ENCODE assay signal across 21 cellular contexts in genomic region chr1:212864201-212864600, GRCh38. TPM values are rescaled to one million over a fixed set of nuclear protein-coding genes. Genes with fewer than 3 reads are reported as not detected.
A peak's percentile ranks its signal among the peaks of the same experiment; 100 is the strongest.
DNase-seq lines count a peak whose midpoint lies in the region; ATAC-seq, FAIRE-seq and TF ChIP-seq lines count a peak whose summit lies in the region.
"Had no signal": no experiment of that assay in that cellular context is flagged by ENCODE, and none has a peak within 500 bp of the region (broad histone marks: within the 10 kb centered on the region; RNA-seq: fewer than 3 reads in every experiment).

No MANE protein-coding gene starts in this region.

- peaks cover 75% of the 10 kb centered on the region for H3K36me3 ChIP-seq in GM23338 (ENCODE audit: insufficient read depth)

- no peak for TF ChIP-seq CTCF in GM23338 (conservative IDR thresholded peaks at IDR 0.05; ENCODE audit: low read depth in 2 of 2)
- no peak for TF ChIP-seq CTCF in brain (conservative IDR thresholded peaks at IDR 0.05)

- H3K4me3 ChIP-seq in GM23338, result peak overlapping the region; percentile 86
- H3K4me3 ChIP-seq: A549, SJSA1 had no signal

- no peaks in the 10 kb centered on the region for H3K9me2 ChIP-seq in GM23338 (ENCODE audit: insufficient read depth)

- H3K79me2 ChIP-seq in GM23338 (replicated peaks; ENCODE audit: insufficient read depth), result peaks cover 100% of the 10 kb centered on the region

- DNase-seq in Ammon's horn (ENCODE audit: low spot score) (peak; percentile 23), GM23338 (ENCODE audit: low spot score) (no peak), midbrain (lab: John Stamatoyannopoulos, UW) (peak; percentile 9), H54 (ENCODE audit: insufficient read length, low spot score) (no peak)
- DNase-seq: DMS79, MM.1S, NCI-H1417, NCI-H2081, NCI-H226, NCI-H526, OCI-M1, SW 1271 had no signal

- no peak for TF ChIP-seq POLR2A in H54 (IDR thresholded peaks at IDR 0.05; ENCODE audit: low read depth, low read length)

- H4K20me1 ChIP-seq in GM23338 (replicated peaks; ENCODE audit: insufficient read depth), result peaks cover 70% of the 10 kb centered on the region

- H3K4me3 Mint-ChIP-seq in GM23338 (peak overlapping the region; percentile 28; the same call in 2 of the 3 replicates), brain (peak overlapping the region in 4 of 5 experiments; percentile 25 to 61 (median 53))
- H3K4me3 Mint-ChIP-seq: CD14-positive monocyte had no signal

- peak overlapping the region; percentile 92 for H3K4me2 ChIP-seq in GM23338

- no peaks in the 10 kb centered on the region for H3K27me3 ChIP-seq in GM23338 (ENCODE audit: insufficient read depth)
- H3K27me3 ChIP-seq: SJSA1 had no signal

- peaks cover 15% of the 10 kb centered on the region for H3K4me1 Mint-ChIP-seq in GM23338
- H3K4me1 Mint-ChIP-seq in brain, result peaks cover 10% of the 10 kb centered on the region

- H3K9me3 Mint-ChIP-seq in GM23338 (no peaks in the 10 kb centered on the region; the same call in 2 of the 3 replicates), brain (peaks cover 0 to 4% (median 0%) of the 10 kb centered on the region in 5 experiments)
- H3K9me3 Mint-ChIP-seq: CD14-positive monocyte had no signal

- peak overlapping the region; percentile 57; the same call in 1 of the 2 replicates for H3K27ac ChIP-seq in GM23338 (ENCODE audit: low read depth)
- H3K27ac ChIP-seq: A549, HL-60, RWPE1, SJSA1 had no signal

- peaks cover 27% of the 10 kb centered on the region; the same call in 1 of the 2 replicates for H3F3A ChIP-seq in GM23338 (replicated peaks; ENCODE audit: low read depth)

- H3K27ac Mint-ChIP-seq in GM23338 (no peak overlapping the region), brain (peak overlapping the region in 2 of 5 experiments; percentile 25 to 42)

- no peak for FAIRE-seq in H54 (lab: Jason Lieb, UNC)
- FAIRE-seq: A549 had no signal

- no peak overlapping the region for H2AFZ ChIP-seq in GM23338

- ATAC-seq in GM23338 (no peak), GM19452 (IDR thresholded peaks at IDR 0.05; ENCODE audit: unreplicated experiment) (no peak), HG03135 (IDR thresholded peaks at IDR 0.05; ENCODE audit: unreplicated experiment) (no peak), HG02763 (IDR thresholded peaks at IDR 0.05; ENCODE audit: unreplicated experiment) (no peak)
- ATAC-seq: A549 had no signal

- peaks cover 33% of the 10 kb centered on the region for H3K4me1 ChIP-seq in GM23338 (ENCODE audit: insufficient read depth)

- H3K27me3 Mint-ChIP-seq in GM23338 (ENCODE audit: insufficient read depth, low read depth, poor library complexity) (peaks cover 4% of the 10 kb centered on the region), brain (peaks cover under 1% of the 10 kb centered on the region)

- H3K36me3 Mint-ChIP-seq in GM23338 (ENCODE audit: low read depth) (peaks cover 42% of the 10 kb centered on the region), brain (peaks cover 40% of the 10 kb centered on the region)

TF ChIP-seq in GM23338, 12 proteins besides CTCF, POLR2A, EP300 and RAD21:
- TF ChIP-seq POLR2AphosphoS5 (IDR thresholded peaks at IDR 0.05; ENCODE audit: low read depth), result 0 out of 2 replicates have a peak, but pooled peaks have one; percentile 20
- no peak for TF ChIP-seq ZNF462 (CRISPR knock-in tag; IDR thresholded peaks at IDR 0.05)
TF ChIP-seq in GM23338: peak in this region for 1.

RNA-seq across cellular contexts. Expression of gene FLVCR1, which starts 6.1 kb away (rescaled TPM):
- total RNA-seq in GM23338 (2014; rRNA removed; shearing (Covaris generic)), result 93.5 and 103 TPM in 2 replicates
- 60.2 and 60.5 TPM in 2 replicates for polyA plus RNA-seq in GM23338 (2016; fragmentation: Nextera tagmentation; extraction: Ambion mirVana)
- polyA plus RNA-seq in brain (ENCODE audit: insufficient read depth, low read depth, low replicate concordance), result 6.1 TPM

RNA-seq across cellular contexts. Expression of gene SPATA45, which starts 16.8 kb away (rescaled TPM):
- total RNA-seq in GM23338 (2014; rRNA removed; shearing (Covaris generic)), result not detected in 2 replicates
- not detected in 2 replicates for polyA plus RNA-seq in GM23338 (2016; fragmentation: Nextera tagmentation; extraction: Ambion mirVana)
- polyA plus RNA-seq in brain (ENCODE audit: insufficient read depth, low read depth, low replicate concordance), result not detected
- total RNA-seq: SJSA1 had no signal
- polyA plus RNA-seq: CD14-positive monocyte had no signal

Comparison
In these comparisons a context has a peak if more than half of its experiments do, and no peak if none do; other contexts are left out.
1. DNase-seq: peak in Ammon's horn (single experiment) and midbrain (single experiment); none in GM23338 (single experiment) and H54 (single experiment).